Comparison of ENCODE assay signal across 8 cellular contexts in the genomic region with DNA sequence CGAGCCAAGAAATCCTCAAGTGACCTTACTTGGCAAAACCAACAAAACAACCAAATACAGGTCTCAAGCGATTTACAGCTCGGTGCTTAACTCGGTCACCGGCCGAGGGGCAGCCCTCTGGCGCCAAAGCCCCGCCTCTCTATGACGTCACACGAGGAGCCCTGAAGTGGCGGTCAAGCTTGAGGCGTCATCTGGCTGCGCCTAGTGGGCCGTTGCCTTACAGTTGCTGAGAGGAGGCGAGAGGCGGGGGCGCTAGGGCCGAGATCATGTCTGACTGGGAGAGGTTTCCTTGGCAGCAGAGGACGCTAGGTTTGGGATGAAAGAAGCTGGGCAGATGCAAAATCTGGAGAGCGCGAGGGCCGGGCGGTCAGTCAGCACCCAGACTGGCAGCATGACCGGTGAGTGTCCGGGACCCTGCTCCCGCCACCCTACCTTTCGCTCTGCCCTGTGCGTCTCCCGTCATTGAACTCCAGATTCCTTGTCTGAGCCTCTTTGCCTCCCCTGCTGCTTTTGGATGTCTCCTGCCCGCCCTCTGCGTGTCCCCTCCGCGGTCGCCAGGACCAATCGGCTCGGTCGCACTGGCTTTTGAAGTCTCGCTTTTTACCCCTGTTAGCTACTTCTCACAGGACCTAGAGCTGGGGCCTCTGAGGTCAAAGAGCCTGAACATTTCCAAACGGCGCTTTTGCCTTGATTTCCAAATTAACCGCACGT. TPM values are rescaled to one million over a fixed set of nuclear protein-coding genes. Genes with fewer than 3 reads are reported as not detected.
A peak's percentile ranks its signal among the peaks of the same experiment; 100 is the strongest.
DNase-seq lines count a peak whose midpoint lies in the region; ATAC-seq and TF ChIP-seq lines count a peak whose summit lies in the region.

A gene (plus strand): TSS at position 204 of the 711 bp plus-strand sequence. CDS start 113 bp downstream, at position 317.

- H3K4me2 ChIP-seq in GM23338, result peak within 1 kb of the TSS; percentile 97

- H4K20me1 ChIP-seq in GM23338 (replicated peaks; ENCODE audit: insufficient read depth), result no peaks in the 10 kb centered on the region

- H3K27me3 ChIP-seq in GM23338 (ENCODE audit: insufficient read depth), result no peaks in the 10 kb centered on the region

- H3K79me2 ChIP-seq in GM23338 (replicated peaks; ENCODE audit: insufficient read depth), result no peaks in the 10 kb centered on the region

- H3K27me3 Mint-ChIP-seq in GM23338 (ENCODE audit: insufficient read depth, low read depth, poor library complexity) (peaks cover 9% of the 10 kb centered on the region), nephron (ENCODE audit: low read depth) (peaks cover 3% of the 10 kb centered on the region)
- H3K27me3 Mint-ChIP-seq in stimulated activated naive CD8-positive, alpha-beta T cell treated with anti-CD3 and anti-CD28 coated beads, Interleukin-15, Interleukin-2, amounts not matched to agents 100 ng/mL and 50 ng/mL, for 24 hours, result no peaks in the 10 kb centered on the region

- peak within 1 kb of the TSS; percentile 95 for H3K4me3 Mint-ChIP-seq in GM23338
- peak within 1 kb of the TSS; percentile 96 to 98 (median 97) for H3K4me3 Mint-ChIP-seq in nephron
- H3K4me3 Mint-ChIP-seq in stimulated activated naive CD8-positive, alpha-beta T cell treated with anti-CD3 and anti-CD28 coated beads, Interleukin-15, Interleukin-2, amounts not matched to agents 100 ng/mL and 50 ng/mL, for 24 hours, result peak within 1 kb of the TSS; percentile 98

- H3K36me3 Mint-ChIP-seq in GM23338 (ENCODE audit: low read depth), result no peaks in the 10 kb centered on the region
- H3K36me3 Mint-ChIP-seq in nephron (ENCODE audit: low read depth), result no peaks in the 10 kb centered on the region
- H3K36me3 Mint-ChIP-seq in stimulated activated naive CD8-positive, alpha-beta T cell treated with anti-CD3 and anti-CD28 coated beads, Interleukin-15, Interleukin-2, amounts not matched to agents 100 ng/mL and 50 ng/mL, for 24 hours (ENCODE audit: low read depth), result peaks cover 18% of the 10 kb centered on the region

- H3K4me3 ChIP-seq in GM23338 (peak within 1 kb of the TSS; percentile 76), fibroblast of the aortic adventitia (ENCODE audit: low read depth, low read length) (peak within 1 kb of the TSS; percentile 98)

- ATAC-seq in GM23338, result peak; percentile 97

- H3K27ac ChIP-seq in GM23338 (ENCODE audit: low read depth), result no peak within 1 kb of the TSS

- no peaks in the 10 kb centered on the region for H3K9me3 Mint-ChIP-seq in GM23338
- H3K9me3 Mint-ChIP-seq in nephron, result no peaks in the 10 kb centered on the region
- H3K9me3 Mint-ChIP-seq in stimulated activated naive CD8-positive, alpha-beta T cell treated with anti-CD3 and anti-CD28 coated beads, Interleukin-15, Interleukin-2, amounts not matched to agents 100 ng/mL and 50 ng/mL, for 24 hours, result no peaks in the 10 kb centered on the region

- peak within 1 kb of the TSS; percentile 99 for H2AFZ ChIP-seq in GM23338

- H3K27ac Mint-ChIP-seq in GM23338 (peak within 1 kb of the TSS; percentile 96), nephron (peak within 1 kb of the TSS; percentile 90 to 93 (median 93))
- H3K27ac Mint-ChIP-seq in stimulated activated naive CD8-positive, alpha-beta T cell treated with anti-CD3 and anti-CD28 coated beads, Interleukin-15, Interleukin-2, amounts not matched to agents 100 ng/mL and 50 ng/mL, for 24 hours, result peak within 1 kb of the TSS; percentile 94

- H3K9me2 ChIP-seq in GM23338 (ENCODE audit: insufficient read depth), result no peaks in the 10 kb centered on the region

- TF ChIP-seq CTCF in GM23338 (conservative IDR thresholded peaks at IDR 0.05; ENCODE audit: low read depth in 2 of 2) (no peak), fibroblast of the aortic adventitia (IDR thresholded peaks at IDR 0.05; ENCODE audit: insufficient read depth, low read length) (no peak), nephron (IDR thresholded peaks at IDR 0.05; ENCODE audit: unreplicated experiment in 3 of 3) (no peak)

- DNase-seq in Daoy (ENCODE audit: low read depth) (peak; percentile 95), GM23338 (ENCODE audit: low spot score) (peak; percentile 99), LHCN-M2 (ENCODE audit: low read depth) (peak; percentile 95), SHP77 (lab: John Stamatoyannopoulos, UW) (peak; percentile 74 to 91), fibroblast of the aortic adventitia (ENCODE audit: low read depth) (peak; percentile 94)
- peak; percentile 96 for DNase-seq in activated effector memory CD4-positive, alpha-beta T cell treated with anti-CD3 and anti-CD28 coated beads, Interleukin-2, amount 50 U/mL, for 16 hours

- H3F3A ChIP-seq in GM23338 (replicated peaks; ENCODE audit: low read depth), result peaks cover 6% of the 10 kb centered on the region; the same call in 1 of the 2 replicates

- no peaks in the 10 kb centered on the region for H3K36me3 ChIP-seq in GM23338 (ENCODE audit: insufficient read depth)

- H3K4me1 Mint-ChIP-seq in GM23338 (peaks cover 2% of the 10 kb centered on the region; the same call in 1 of the 3 replicates), nephron (peaks cover 17% of the 10 kb centered on the region)
- H3K4me1 Mint-ChIP-seq in stimulated activated naive CD8-positive, alpha-beta T cell treated with anti-CD3 and anti-CD28 coated beads, Interleukin-15, Interleukin-2, amounts not matched to agents 100 ng/mL and 50 ng/mL, for 24 hours (ENCODE audit: low read depth), result peaks cover 46% of the 10 kb centered on the region

- no peaks in the 10 kb centered on the region for H3K4me1 ChIP-seq in GM23338 (ENCODE audit: insufficient read depth)

TF ChIP-seq in GM23338, 12 proteins besides CTCF, POLR2A, EP300 and RAD21:
- TF ChIP-seq POLR2AphosphoS5 (IDR thresholded peaks at IDR 0.05; ENCODE audit: low read depth) (peak; percentile 81), CREB1 (CRISPR knock-in tag; IDR thresholded peaks at IDR 0.05; ENCODE audit: low read depth) (peak; percentile 100)
- TF ChIP-seq, protein P1, sequence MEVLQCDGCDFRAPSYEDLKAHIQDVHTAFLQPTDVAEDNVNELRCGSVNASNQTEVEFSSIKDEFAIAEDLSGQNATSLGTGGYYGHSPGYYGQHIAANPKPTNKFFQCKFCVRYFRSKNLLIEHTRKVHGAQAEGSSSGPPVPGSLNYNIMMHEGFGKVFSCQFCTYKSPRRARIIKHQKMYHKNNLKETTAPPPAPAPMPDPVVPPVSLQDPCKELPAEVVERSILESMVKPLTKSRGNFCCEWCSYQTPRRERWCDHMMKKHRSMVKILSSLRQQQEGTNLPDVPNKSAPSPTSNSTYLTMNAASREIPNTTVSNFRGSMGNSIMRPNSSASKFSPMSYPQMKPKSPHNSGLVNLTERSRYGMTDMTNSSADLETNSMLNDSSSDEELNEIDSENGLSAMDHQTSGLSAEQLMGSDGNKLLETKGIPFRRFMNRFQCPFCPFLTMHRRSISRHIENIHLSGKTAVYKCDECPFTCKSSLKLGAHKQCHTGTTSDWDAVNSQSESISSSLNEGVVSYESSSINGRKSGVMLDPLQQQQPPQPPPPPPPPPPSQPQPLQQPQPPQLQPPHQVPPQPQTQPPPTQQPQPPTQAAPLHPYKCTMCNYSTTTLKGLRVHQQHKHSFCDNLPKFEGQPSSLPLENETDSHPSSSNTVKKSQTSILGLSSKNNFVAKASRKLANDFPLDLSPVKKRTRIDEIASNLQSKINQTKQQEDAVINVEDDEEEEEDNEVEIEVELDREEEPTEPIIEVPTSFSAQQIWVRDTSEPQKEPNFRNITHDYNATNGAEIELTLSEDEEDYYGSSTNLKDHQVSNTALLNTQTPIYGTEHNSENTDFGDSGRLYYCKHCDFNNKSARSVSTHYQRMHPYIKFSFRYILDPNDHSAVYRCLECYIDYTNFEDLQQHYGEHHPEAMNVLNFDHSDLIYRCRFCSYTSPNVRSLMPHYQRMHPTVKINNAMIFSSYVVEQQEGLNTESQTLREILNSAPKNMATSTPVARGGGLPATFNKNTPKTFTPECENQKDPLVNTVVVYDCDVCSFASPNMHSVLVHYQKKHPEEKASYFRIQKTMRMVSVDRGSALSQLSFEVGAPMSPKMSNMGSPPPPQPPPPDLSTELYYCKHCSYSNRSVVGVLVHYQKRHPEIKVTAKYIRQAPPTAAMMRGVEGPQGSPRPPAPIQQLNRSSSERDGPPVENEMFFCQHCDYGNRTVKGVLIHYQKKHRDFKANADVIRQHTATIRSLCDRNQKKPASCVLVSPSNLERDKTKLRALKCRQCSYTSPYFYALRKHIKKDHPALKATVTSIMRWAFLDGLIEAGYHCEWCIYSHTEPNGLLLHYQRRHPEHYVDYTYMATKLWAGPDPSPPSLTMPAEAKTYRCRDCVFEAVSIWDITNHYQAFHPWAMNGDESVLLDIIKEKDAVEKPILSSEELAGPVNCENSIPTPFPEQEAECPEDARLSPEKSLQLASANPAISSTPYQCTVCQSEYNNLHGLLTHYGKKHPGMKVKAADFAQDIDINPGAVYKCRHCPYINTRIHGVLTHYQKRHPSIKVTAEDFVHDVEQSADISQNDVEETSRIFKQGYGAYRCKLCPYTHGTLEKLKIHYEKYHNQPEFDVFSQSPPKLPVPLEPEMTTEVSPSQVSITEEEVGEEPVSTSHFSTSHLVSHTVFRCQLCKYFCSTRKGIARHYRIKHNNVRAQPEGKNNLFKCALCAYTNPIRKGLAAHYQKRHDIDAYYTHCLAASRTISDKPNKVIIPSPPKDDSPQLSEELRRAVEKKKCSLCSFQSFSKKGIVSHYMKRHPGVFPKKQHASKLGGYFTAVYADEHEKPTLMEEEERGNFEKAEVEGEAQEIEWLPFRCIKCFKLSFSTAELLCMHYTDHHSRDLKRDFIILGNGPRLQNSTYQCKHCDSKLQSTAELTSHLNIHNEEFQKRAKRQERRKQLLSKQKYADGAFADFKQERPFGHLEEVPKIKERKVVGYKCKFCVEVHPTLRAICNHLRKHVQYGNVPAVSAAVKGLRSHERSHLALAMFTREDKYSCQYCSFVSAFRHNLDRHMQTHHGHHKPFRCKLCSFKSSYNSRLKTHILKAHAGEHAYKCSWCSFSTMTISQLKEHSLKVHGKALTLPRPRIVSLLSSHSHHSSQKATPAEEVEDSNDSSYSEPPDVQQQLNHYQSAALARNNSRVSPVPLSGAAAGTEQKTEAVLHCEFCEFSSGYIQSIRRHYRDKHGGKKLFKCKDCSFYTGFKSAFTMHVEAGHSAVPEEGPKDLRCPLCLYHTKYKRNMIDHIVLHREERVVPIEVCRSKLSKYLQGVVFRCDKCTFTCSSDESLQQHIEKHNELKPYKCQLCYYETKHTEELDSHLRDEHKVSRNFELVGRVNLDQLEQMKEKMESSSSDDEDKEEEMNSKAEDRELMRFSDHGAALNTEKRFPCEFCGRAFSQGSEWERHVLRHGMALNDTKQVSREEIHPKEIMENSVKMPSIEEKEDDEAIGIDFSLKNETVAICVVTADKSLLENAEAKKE (CRISPR knock-in tag; IDR thresholded peaks at IDR 0.05), result no peak

RNA-seq across cellular contexts. Expression of the gene that starts here (rescaled TPM):
- 0.80 and 30.1 TPM in 2 replicates for total RNA-seq in Daoy (2014; rRNA removed; shearing (Covaris generic))
- 1.3 and 3.1 TPM in 2 replicates for total RNA-seq in GM23338 (2014; rRNA removed; shearing (Covaris generic))
- polyA plus RNA-seq in GM23338 (2016; fragmentation: Nextera tagmentation; extraction: Ambion mirVana), result 8.4 and 9.3 TPM in 2 replicates
- total RNA-seq in LHCN-M2 (2014; rRNA removed), result 1.5 and 2.6 TPM in 2 replicates
- 5.4 TPM for polyA plus RNA-seq in LHCN-M2 (2012)
- total RNA-seq in fibroblast of the aortic adventitia (ENCODE audit: low replicate concordance), result 3.8 and 9.1 TPM in 2 replicates
